9 cellular contexts compared by ENCODE assay signal in the genomic region with DNA sequence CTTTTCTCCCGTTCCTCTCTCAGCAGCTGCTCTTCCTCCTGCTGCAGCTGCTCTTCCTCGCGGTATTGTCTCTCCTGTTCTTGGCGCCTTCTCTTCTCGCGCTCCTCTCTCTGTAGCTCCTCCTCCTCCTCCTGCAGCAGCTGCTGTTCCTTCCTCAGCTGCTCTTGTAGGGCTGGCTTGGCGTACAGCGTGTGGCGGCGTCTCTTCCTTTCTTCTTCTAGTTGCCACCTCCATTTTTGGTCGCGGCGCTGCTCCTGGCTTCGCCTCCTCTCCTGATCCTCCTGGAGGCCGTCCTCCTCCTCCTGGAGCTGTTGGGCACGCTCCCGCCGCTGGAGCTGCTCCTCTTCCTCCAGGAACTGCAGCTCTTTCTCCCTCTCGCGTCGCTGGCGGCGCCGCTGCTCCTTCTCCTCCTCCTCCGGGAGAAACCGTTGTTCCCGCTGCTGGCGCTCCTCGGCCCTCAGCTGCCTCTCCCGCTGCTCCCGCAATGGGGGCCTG. TPM values are rescaled to one million over a fixed set of nuclear protein-coding genes. Genes with fewer than 3 reads are reported as not detected.
DNase-seq lines count a peak whose midpoint lies in the region; ATAC-seq, FAIRE-seq and TF ChIP-seq lines count a peak whose summit lies in the region.
"Had no signal": no experiment of that assay in that cellular context is flagged by ENCODE, and none has a peak within 500 bp of the region (broad histone marks: within the 10 kb centered on the region; RNA-seq: fewer than 3 reads in every experiment).

No MANE protein-coding gene starts in this region.

- no peaks in the 10 kb centered on the region for H3K9me3 Mint-ChIP-seq in CD8-positive, alpha-beta T cell
- H3K9me3 Mint-ChIP-seq in activated CD4-positive, alpha-beta memory T cell treated with anti-CD3 and anti-CD28 coated beads for 36 hours = no peaks in the 10 kb centered on the region
- no peaks in the 10 kb centered on the region for H3K9me3 Mint-ChIP-seq in natural killer cell

- no peak for TF ChIP-seq POLR2A in gastrocnemius medialis (IDR thresholded peaks at IDR 0.05)

- H3K27ac Mint-ChIP-seq in CD8-positive, alpha-beta T cell = no peak overlapping the region
- no peak overlapping the region for H3K27ac Mint-ChIP-seq in activated CD4-positive, alpha-beta memory T cell treated with anti-CD3 and anti-CD28 coated beads for 36 hours
- H3K27ac Mint-ChIP-seq in natural killer cell = no peak overlapping the region
- H3K27ac Mint-ChIP-seq: naive B cell had no signal

- no peaks in the 10 kb centered on the region for H3K36me3 ChIP-seq in CD8-positive, alpha-beta T cell (ENCODE audit: insufficient read depth, low read length)
- no peaks in the 10 kb centered on the region for H3K36me3 ChIP-seq in gastrocnemius medialis

- peaks cover 38% of the 10 kb centered on the region for H3K4me1 ChIP-seq in CD8-positive, alpha-beta T cell (ENCODE audit: insufficient read depth, low read length)
- H3K4me1 ChIP-seq in gastrocnemius medialis = peaks cover 5 to 14% of the 10 kb centered on the region in 2 donors

- H3K27me3 Mint-ChIP-seq in CD8-positive, alpha-beta T cell (ENCODE audit: low read depth) = peaks cover 36% of the 10 kb centered on the region
- H3K27me3 Mint-ChIP-seq in activated CD4-positive, alpha-beta memory T cell treated with anti-CD3 and anti-CD28 coated beads for 36 hours = peaks cover 15% of the 10 kb centered on the region
- peaks cover 0 to 24% of the 10 kb centered on the region in 2 donors for H3K27me3 Mint-ChIP-seq in natural killer cell (ENCODE audit: low read depth in 2 of 2)

- peak overlapping the region; percentile 61 for H3K4me3 ChIP-seq in CD8-positive, alpha-beta T cell (ENCODE audit: low read depth, low read length)
- peak overlapping the region; percentile 36 to 52 (median 48) for H3K4me3 ChIP-seq in gastrocnemius medialis

- no peaks in the 10 kb centered on the region for H3K4me1 Mint-ChIP-seq in CD8-positive, alpha-beta T cell (ENCODE audit: low read depth)
- no peaks in the 10 kb centered on the region for H3K4me1 Mint-ChIP-seq in activated CD4-positive, alpha-beta memory T cell treated with anti-CD3 and anti-CD28 coated beads for 36 hours (ENCODE audit: low read depth)
- no peaks in the 10 kb centered on the region for H3K4me1 Mint-ChIP-seq in natural killer cell
- H3K4me1 Mint-ChIP-seq: naive B cell had no signal

- intact Hi-C loops in CD8-positive, alpha-beta T cell (cut with DNase I, micrococcal nuclease) = no loop called here
- intact Hi-C loops in activated CD4-positive, alpha-beta memory T cell treated with anti-CD3 and anti-CD28 coated beads for 36 hours (cut with micrococcal nuclease) = loop anchor here (2.0 to 10.0 kb wide), 3 partner anchors 32 to 74 kb away; no protein-coding TSS in a partner anchor
- intact Hi-C loops in head of caudate nucleus (cut with DNase I) = no loop called here
- intact Hi-C loops in gastrocnemius medialis (cut with DNase I; ENCODE audit: low total_unique reads) = no loop called here
- intact Hi-C loops in natural killer cell (cut with micrococcal nuclease) = no loop called here

- no peaks in the 10 kb centered on the region for H3K9me3 ChIP-seq in CD8-positive, alpha-beta T cell (ENCODE audit: low read length)
- H3K9me3 ChIP-seq in gastrocnemius medialis = peaks cover 0 to 12% (median 0%) of the 10 kb centered on the region in 3 donors

- no peaks in the 10 kb centered on the region for H3K36me3 Mint-ChIP-seq in CD8-positive, alpha-beta T cell
- peaks cover 4% of the 10 kb centered on the region for H3K36me3 Mint-ChIP-seq in activated CD4-positive, alpha-beta memory T cell treated with anti-CD3 and anti-CD28 coated beads for 36 hours
- H3K36me3 Mint-ChIP-seq in natural killer cell = no peaks in the 10 kb centered on the region
- H3K36me3 Mint-ChIP-seq: naive B cell had no signal

- no peak for FAIRE-seq in frontal cortex (lab: Jason Lieb, UNC)

- no peak overlapping the region for H3K27ac ChIP-seq in CD8-positive, alpha-beta T cell (ENCODE audit: low read depth, low read length)
- no peak overlapping the region for H3K27ac ChIP-seq in gastrocnemius medialis

- in situ Hi-C loops in gastrocnemius medialis (cut with MboI; ENCODE audit: low sequenced_read_pairs in 4 of 4) = no loop called here

- CTCF ChIA-PET in CD8-positive, alpha-beta T cell (lab: Charles Lee) = interaction anchor here (1.0 to 1.2 kb wide), 2 partner anchors 64 to 79 kb away, joined by 3 read pairs; no protein-coding TSS in a partner anchor
- CTCF ChIA-PET in activated CD4-positive, alpha-beta memory T cell treated with anti-CD3 and anti-CD28 coated beads for 36 hours (lab: Charles Lee) = interaction anchor here (0.7 to 6.6 kb wide), 12 partner anchors 50 to 1806 kb away, joined by 3 to 41 read pairs (median 4); no protein-coding TSS in a partner anchor

- DNase-seq in CD8-positive, alpha-beta T cell = peak in 1 of 7 experiments; percentile 13
- DNase-seq in LHCN-M2 (ENCODE audit: low read depth) = peak; percentile 56
- DNase-seq in activated CD4-positive, alpha-beta memory T cell treated with anti-CD3 and anti-CD28 coated beads for 36 hours = peak; percentile 57
- peak in 39 of 42 donors; percentile 14 to 75 (median 43) for DNase-seq in head of caudate nucleus
- DNase-seq in gastrocnemius medialis = no peak
- DNase-seq in natural killer cell = no peak
- DNase-seq in frontal cortex (ENCODE audit: low spot score in 2 of 2) = no peak
- DNase-seq: naive B cell had no signal

- ATAC-seq in CD8-positive, alpha-beta T cell = peak; percentile 26
- no peak for ATAC-seq in gastrocnemius medialis
- no peak for ATAC-seq in natural killer cell
- no peak for ATAC-seq in GM21529 (IDR thresholded peaks at IDR 0.05; ENCODE audit: unreplicated experiment)

- H3K27me3 ChIP-seq in CD8-positive, alpha-beta T cell (ENCODE audit: insufficient read depth, low read length) = peaks cover 51% of the 10 kb centered on the region
- peaks cover 87 to 92% (median 87%) of the 10 kb centered on the region in 3 donors for H3K27me3 ChIP-seq in gastrocnemius medialis

- no peak overlapping the region for H3K4me3 Mint-ChIP-seq in CD8-positive, alpha-beta T cell
- H3K4me3 Mint-ChIP-seq in activated CD4-positive, alpha-beta memory T cell treated with anti-CD3 and anti-CD28 coated beads for 36 hours = no peak overlapping the region
- H3K4me3 Mint-ChIP-seq in natural killer cell = no peak overlapping the region
- H3K4me3 Mint-ChIP-seq: naive B cell had no signal

- POLR2A ChIA-PET in CD8-positive, alpha-beta T cell (lab: Charles Lee) = no interaction called here
- POLR2A ChIA-PET in activated CD4-positive, alpha-beta memory T cell treated with anti-CD3 and anti-CD28 coated beads for 36 hours (lab: Charles Lee) = interaction anchor here (0.7 to 1.2 kb wide), 3 partner anchors 9 to 78 kb away, joined by 3 read pairs; no protein-coding TSS in a partner anchor

- no peak for TF ChIP-seq CTCF in CD8-positive, alpha-beta T cell (IDR thresholded peaks at IDR 0.05)
- no peak for TF ChIP-seq CTCF in gastrocnemius medialis (IDR thresholded peaks at IDR 0.05 in 4 of 5, conservative IDR thresholded peaks at IDR 0.05 in 1 of 5)
- TF ChIP-seq CTCF in natural killer cell (IDR thresholded peaks at IDR 0.05) = no peak

RNA-seq across cellular contexts. Expression of a gene that starts 4.8 kb away (rescaled TPM):
- total RNA-seq in CD8-positive, alpha-beta T cell = not detected
- 0.06 TPM in 1 of 2 replicates, not detected in the other for total RNA-seq in LHCN-M2 (2014; rRNA removed)
- polyA plus RNA-seq in LHCN-M2 (2012) = 0.07 TPM
- total RNA-seq in activated CD4-positive, alpha-beta memory T cell treated with anti-CD3 and anti-CD28 coated beads for 36 hours = not detected
- total RNA-seq in gastrocnemius medialis = under 1 TPM in 1 of 4 donors, not detected in 3; 0.13 TPM
- total RNA-seq in natural killer cell = not detected
- under 0.01 TPM for total RNA-seq in frontal cortex

RNA-seq across cellular contexts. Expression of a gene that starts 21.5 kb away (rescaled TPM):
- total RNA-seq in CD8-positive, alpha-beta T cell = not detected
- not detected in 2 replicates for total RNA-seq in LHCN-M2 (2014; rRNA removed)
- polyA plus RNA-seq in LHCN-M2 (2012) = not detected
- total RNA-seq in activated CD4-positive, alpha-beta memory T cell treated with anti-CD3 and anti-CD28 coated beads for 36 hours = not detected
- not detected for total RNA-seq in gastrocnemius medialis
- total RNA-seq in natural killer cell = not detected
- not detected for total RNA-seq in frontal cortex

RNA-seq across cellular contexts. Expression of a gene that starts 48.6 kb away (rescaled TPM):
- not detected for total RNA-seq in CD8-positive, alpha-beta T cell
- total RNA-seq in LHCN-M2 (2014; rRNA removed) (not detected in 2 replicates), gastrocnemius medialis (not detected), natural killer cell (not detected), frontal cortex (not detected)
- 0.01 TPM for polyA plus RNA-seq in LHCN-M2 (2012)
- not detected for total RNA-seq in activated CD4-positive, alpha-beta memory T cell treated with anti-CD3 and anti-CD28 coated beads for 36 hours

Comparison
In these comparisons a context has a peak if more than half of its experiments do, and no peak if none do; other contexts are left out.
1. DNase-seq: peak in LHCN-M2 (single experiment), activated CD4-positive, alpha-beta memory T cell treated with anti-CD3 and anti-CD28 coated beads for 36 hours (single experiment) and head of caudate nucleus (39 of 42); none in gastrocnemius medialis (0 of 2), natural killer cell (single experiment) and frontal cortex (0 of 2).